In the genomic region with DNA sequence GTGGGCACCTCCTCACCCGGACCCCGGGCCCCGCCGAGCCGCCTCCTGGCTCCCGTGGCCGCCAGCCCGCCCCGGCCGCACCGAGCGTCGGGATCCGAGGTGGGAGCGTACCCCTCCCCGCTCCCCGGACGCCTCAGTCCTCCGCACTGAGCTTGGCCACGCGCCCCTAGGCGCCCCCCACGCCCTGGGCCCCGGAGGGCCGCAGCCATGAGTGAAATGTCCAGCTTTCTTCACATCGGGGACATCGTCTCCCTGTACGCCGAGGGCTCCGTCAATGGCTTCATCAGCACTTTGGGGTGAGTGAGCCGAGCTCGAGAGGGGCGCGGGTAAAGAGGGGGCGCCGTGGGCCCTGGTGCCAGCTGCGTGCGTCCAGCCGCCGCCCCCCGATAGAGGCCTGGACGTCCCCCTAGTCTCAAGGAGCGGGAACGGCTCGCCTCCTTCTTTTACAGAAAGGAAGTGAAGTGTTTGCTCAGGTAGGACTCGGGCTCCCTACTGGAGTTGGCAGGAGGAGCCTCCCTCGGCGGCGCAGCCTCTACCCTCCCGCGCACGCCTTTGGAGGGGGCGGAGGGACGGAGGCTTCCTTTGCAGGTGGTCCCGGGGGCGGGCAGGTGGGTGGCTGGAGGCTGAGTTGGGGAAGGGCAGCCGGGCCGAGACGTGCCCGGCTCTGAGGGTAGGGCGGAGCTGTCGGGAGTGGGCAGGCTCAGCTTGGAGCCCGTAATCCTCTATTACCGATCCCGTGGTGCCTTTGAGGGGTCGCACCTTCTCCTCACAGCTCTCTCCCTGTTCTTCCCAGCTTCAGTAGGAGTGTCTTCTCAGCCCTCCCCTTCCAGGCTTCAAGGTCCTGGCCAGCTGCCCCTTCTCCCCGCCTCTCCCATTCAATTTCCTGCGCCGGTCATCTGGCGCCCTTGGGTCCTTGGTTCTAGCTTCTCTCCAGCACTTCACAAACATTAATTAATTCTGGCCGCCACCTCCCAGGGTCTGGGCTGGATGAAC, we compare ENCODE assay signal across 8 cellular contexts. TPM values are rescaled to one million over a fixed set of nuclear protein-coding genes. Genes with fewer than 3 reads are reported as not detected.
DNase-seq lines count a peak whose midpoint lies in the region; ATAC-seq and TF ChIP-seq lines count a peak whose summit lies in the region.

No MANE protein-coding gene starts in this region.

- peak overlapping the region; percentile 71 for H3K27ac ChIP-seq in 22Rv1
- peak overlapping the region; percentile 93 to 97 (median 95) for H3K27ac ChIP-seq in Peyer's patch
- no peak overlapping the region for H3K27ac ChIP-seq in iPS-20b (ENCODE audit: low read length)

- intact Hi-C loops in head of caudate nucleus (cut with DNase I) = no loop called here

- H3K9ac ChIP-seq in adipocyte (ENCODE audit: low read length) = peak overlapping the region; percentile 90
- peak overlapping the region; percentile 70 for H3K9ac ChIP-seq in iPS-20b (ENCODE audit: low read depth, low read length)

- DNase-seq in Peyer's patch = peak; percentile 42 to 72 (median 66)
- DNase-seq in adipocyte (ENCODE audit: low read depth) = peak; percentile 27
- peak; percentile 54 to 55 for DNase-seq in stimulated activated CD4-positive, alpha-beta T cell treated with anti-CD3 and anti-CD28 coated beads, Interleukin-2, amount 100 ng/mL, for 24 hours
- no peak for DNase-seq in head of caudate nucleus

- TF ChIP-seq CTCF in 22Rv1 (IDR thresholded peaks at IDR 0.05) = no peak
- TF ChIP-seq CTCF in Peyer's patch (IDR thresholded peaks at IDR 0.05) = no peak

- H3K4me1 ChIP-seq in Peyer's patch (peaks cover 0 to 53% (median 8%) of the 10 kb centered on the region in 4 donors), adipocyte (ENCODE audit: control insufficient read depth, insufficient read depth, low read length) (peaks cover 32% of the 10 kb centered on the region), iPS-20b (ENCODE audit: insufficient read depth, low read length) (peaks cover 17% of the 10 kb centered on the region)

- H3K9me3 ChIP-seq in Peyer's patch (no peaks in the 10 kb centered on the region), adipocyte (ENCODE audit: control insufficient read depth, low read length) (no peaks in the 10 kb centered on the region), iPS-20b (ENCODE audit: insufficient read depth, low read depth, low read length) (no peaks in the 10 kb centered on the region)

- ATAC-seq in GM18520 (IDR thresholded peaks at IDR 0.05; ENCODE audit: unreplicated experiment) (peak; percentile 14), HG03159 (IDR thresholded peaks at IDR 0.05; ENCODE audit: unreplicated experiment) (peak; percentile 21)

- TF ChIP-seq POLR2A in Peyer's patch (IDR thresholded peaks at IDR 0.05) = peak; percentile 32 to 80

- H3K4me3 ChIP-seq in Peyer's patch (peak overlapping the region; percentile 78 to 95 (median 84)), adipocyte (ENCODE audit: low read length) (peak overlapping the region; percentile 86), iPS-20b (ENCODE audit: low read length) (peak overlapping the region; percentile 71)

- H3K36me3 ChIP-seq in Peyer's patch = peaks cover 0 to 3% (median 0%) of the 10 kb centered on the region in 3 donors
- H3K36me3 ChIP-seq in adipocyte (ENCODE audit: control insufficient read depth, insufficient read depth, low read length, severe bottlenecking) = no peaks in the 10 kb centered on the region
- H3K36me3 ChIP-seq in iPS-20b (ENCODE audit: insufficient read depth, low read depth, low read length) = no peaks in the 10 kb centered on the region

- H3K27me3 ChIP-seq in Peyer's patch (no peaks in the 10 kb centered on the region), adipocyte (replicated peaks; ENCODE audit: control insufficient read depth, insufficient read depth, low read length) (no peaks in the 10 kb centered on the region), iPS-20b (ENCODE audit: insufficient read depth, low read length) (peaks cover 44% of the 10 kb centered on the region)

RNA-seq across cellular contexts. Expression of a gene that starts 0.6 kb away (rescaled TPM):
- total RNA-seq in Peyer's patch = 100 to 1,000 TPM; 139 to 250 (median 182) TPM

RNA-seq across cellular contexts. Expression of a gene that starts 41.6 kb away (rescaled TPM):
- 10 to 100 TPM; 28.9 to 71.7 (median 66.3) TPM for total RNA-seq in Peyer's patch

Comparison
In these comparisons a context has a peak if more than half of its experiments do, and no peak if none do; other contexts are left out.
1. DNase-seq: peak in Peyer's patch (3 of 3), adipocyte (single experiment) and stimulated activated CD4-positive, alpha-beta T cell treated with anti-CD3 and anti-CD28 coated beads, Interleukin-2, amount 100 ng/mL, for 24 hours (2 of 2); none in head of caudate nucleus (0 of 42).
2. Peak in every context shown above with its lines, with median percentiles within 50 percentile points of each other: H3K4me3 ChIP-seq.